In genomic region chr5:427415-428087, GRCh38 we compare ENCODE assay signal across 26 cellular contexts. TPM values are rescaled to one million over a fixed set of nuclear protein-coding genes. Genes with fewer than 3 reads are reported as not detected.
DNase-seq lines count a peak whose midpoint lies in the region; ATAC-seq, FAIRE-seq and TF ChIP-seq lines count a peak whose summit lies in the region.
"Had no signal": no experiment of that assay in that cellular context is flagged by ENCODE, and none has a peak within 500 bp of the region (broad histone marks: within the 10 kb centered on the region; RNA-seq: fewer than 3 reads in every experiment).

No MANE protein-coding gene starts in this region.

- no peaks in the 10 kb centered on the region for H3K27me3 ChIP-seq in sigmoid colon
- H3K27me3 ChIP-seq: neural progenitor cell had no signal

- peaks cover 9% of the 10 kb centered on the region for H3K4me1 Mint-ChIP-seq in endothelial cell (ENCODE audit: unreplicated experiment)
- H3K4me1 Mint-ChIP-seq: T-cell had no signal

- no peak overlapping the region for H3K27ac Mint-ChIP-seq in endothelial cell (ENCODE audit: unreplicated experiment)
- H3K27ac Mint-ChIP-seq: activated CD8-positive, alpha-beta T cell treated with anti-CD3 and anti-CD28 coated beads for 36 hours; neural progenitor cell; T-cell had no signal

- peaks cover 12% of the 10 kb centered on the region for H3K36me3 Mint-ChIP-seq in endothelial cell (ENCODE audit: low read depth, unreplicated experiment)
- H3K36me3 Mint-ChIP-seq: T-cell had no signal

- H3K27ac ChIP-seq in sigmoid colon, result no peak overlapping the region
- H3K27ac ChIP-seq: neural progenitor cell, tibial artery had no signal

- no peak for FAIRE-seq in GM12891 (lab: Jason Lieb, UNC)
- FAIRE-seq: GM19239, HepG2 had no signal

- H3K36me3 ChIP-seq in sigmoid colon, result no peaks in the 10 kb centered on the region
- H3K36me3 ChIP-seq: neural progenitor cell, tibial artery had no signal

- intact Hi-C loops in sigmoid colon (cut with DNase I), result no loop called here

- no peaks in the 10 kb centered on the region for H3K9me3 ChIP-seq in sigmoid colon
- H3K9me3 ChIP-seq: Caco-2, tibial artery had no signal

- WGBS in sigmoid colon, 2 donors, result 95% methylated on average over 39 of the region's 39 CpGs

- H3K4me3 Mint-ChIP-seq in endothelial cell (ENCODE audit: unreplicated experiment), result peak overlapping the region; percentile 2
- H3K4me3 Mint-ChIP-seq: activated CD8-positive, alpha-beta T cell treated with anti-CD3 and anti-CD28 coated beads for 36 hours; neural progenitor cell; T-cell had no signal

- no peaks in the 10 kb centered on the region for H3K9me3 Mint-ChIP-seq in endothelial cell (ENCODE audit: unreplicated experiment)
- H3K9me3 Mint-ChIP-seq: activated CD8-positive, alpha-beta T cell treated with anti-CD3 and anti-CD28 coated beads for 36 hours; T-cell had no signal

- TF ChIP-seq POLR2A in GM12891 (IDR thresholded peaks at IDR 0.05; ENCODE audit: low read depth, low read length) (peak; percentile 0; the same call in 1 of the 2 replicates), sigmoid colon (IDR thresholded peaks at IDR 0.05) (no peak)

- ATAC-seq in HG02571 (IDR thresholded peaks at IDR 0.05; ENCODE audit: unreplicated experiment) (no peak), GM18868 (IDR thresholded peaks at IDR 0.05; ENCODE audit: unreplicated experiment) (no peak)
- ATAC-seq: activated CD4-positive, CD25-positive, alpha-beta regulatory T cell treated with anti-CD3 and anti-CD28 coated beads, Interleukin-2, amount 50 U/mL, for 24 hours; activated CD8-positive, alpha-beta T cell treated with anti-CD3 and anti-CD28 coated beads for 36 hours; HepG2; left ventricle myocardium superior; right cardiac atrium; T-cell had no signal

- DNase-seq in GM12891 (ENCODE audit: insufficient read length, low spot score) (no peak), NCI-H524 (lab: John Stamatoyannopoulos, UW) (peak; percentile 62 to 71), endothelial cell (ENCODE audit: low spot score) (no peak), sigmoid colon (peak; percentile 22)
- no peak for DNase-seq in stimulated activated naive CD4-positive, alpha-beta T cell treated with Interleukin-2 at 50 U/mL for 16 hours (lab: John Stamatoyannopoulos, UW)
- DNase-seq: activated CD8-positive, alpha-beta T cell treated with anti-CD3 and anti-CD28 coated beads for 36 hours; C1 segment of cervical spinal cord; Caco-2; central memory CD4-positive, alpha-beta T cell; DMS79 treated with DMSO at 0.1 percent for 48 hours; GF-D8; left ventricle myocardium superior; MM.1S; NCI-H1930; OCI-M1; right cardiac atrium; stimulated activated CD4-positive, alpha-beta T cell treated with anti-CD3 and anti-CD28 coated beads, Interleukin-12 subunit alpha, Interleukin-12 subunit beta, amount 100 ng/mL, for 4 hours; stimulated activated CD4-positive, alpha-beta T cell treated with anti-CD3 and anti-CD28 coated beads, Interleukin-2, amount 100 ng/mL, for 48 hours; T-cell had no signal

- peaks cover 0 to 7% (median 0%) of the 10 kb centered on the region in 4 donors for H3K4me1 ChIP-seq in sigmoid colon
- H3K4me1 ChIP-seq: neural progenitor cell, tibial artery had no signal

- no peak for TF ChIP-seq CTCF in endothelial cell (IDR thresholded peaks at IDR 0.05; ENCODE audit: unreplicated experiment)
- no peak for TF ChIP-seq CTCF in sigmoid colon (IDR thresholded peaks at IDR 0.05)

- no peak for TF ChIP-seq EP300 in sigmoid colon (IDR thresholded peaks at IDR 0.05)

- H3K4me3 ChIP-seq in sigmoid colon, result no peak overlapping the region
- H3K4me3 ChIP-seq: neural progenitor cell, tibial artery had no signal

- peaks cover 13% of the 10 kb centered on the region for H3K27me3 Mint-ChIP-seq in endothelial cell (ENCODE audit: unreplicated experiment)

TF ChIP-seq in GM12891, 5 proteins besides CTCF, POLR2A, EP300 and RAD21:
- 0 out of 2 replicates have a peak, but pooled peaks have one; percentile 20 for TF ChIP-seq POLR2AphosphoS5 (IDR thresholded peaks at IDR 0.05; ENCODE audit: low read depth, low read length)
- no peak for TF ChIP-seq POU2F2 (IDR thresholded peaks at IDR 0.05; ENCODE audit: low read depth, low read length)

RNA-seq across cellular contexts. Expression of gene EXOC3, which starts 15.4 kb away (rescaled TPM):
- 46.1 TPM for polyA plus RNA-seq in GM12891 (2012; ENCODE audit: low read depth, missing spikeins)
- total RNA-seq in endothelial cell (ENCODE audit: unreplicated experiment) (43.9 TPM), sigmoid colon (10 to 100 TPM; 45.7 to 68.7 (median 48.5) TPM)
- polyA plus RNA-seq in sigmoid colon, result 10 to 100 TPM; 18.6 to 60.9 (median 36.1) TPM

Comparison
In these comparisons a context has a peak if more than half of its experiments do, and no peak if none do; other contexts are left out.
1. DNase-seq: peak in NCI-H524 (2 of 2) and sigmoid colon (single experiment); none in GM12891 (single experiment), endothelial cell (single experiment) and stimulated activated naive CD4-positive, alpha-beta T cell treated with Interleukin-2 at 50 U/mL for 16 hours (single experiment).